26 cellular contexts compared by ENCODE assay signal in the genomic region with DNA sequence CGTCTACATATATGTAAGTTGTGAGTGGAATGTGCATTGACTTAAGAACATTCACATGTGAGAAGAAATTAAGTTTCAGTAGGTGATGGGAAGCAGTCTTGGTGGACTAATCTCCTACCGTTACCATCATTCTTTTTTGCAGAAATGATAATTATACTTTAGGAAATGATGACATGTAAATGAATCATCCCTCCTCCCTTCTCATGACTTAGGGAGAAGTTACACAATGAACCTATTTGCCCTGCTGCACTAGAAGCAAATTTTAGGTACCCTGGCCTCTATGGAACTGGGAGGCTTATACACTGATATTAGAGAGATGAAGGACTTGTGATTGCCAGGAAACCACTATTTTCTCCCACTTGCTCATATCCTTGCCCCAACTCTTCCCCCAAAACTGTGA.
A peak's percentile ranks its signal among the peaks of the same experiment; 100 is the strongest.
DNase-seq lines count a peak whose midpoint lies in the region; ATAC-seq and TF ChIP-seq lines count a peak whose summit lies in the region.
"Had no signal": no experiment of that assay in that cellular context is flagged by ENCODE, and none has a peak within 500 bp of the region (broad histone marks: within the 10 kb centered on the region; RNA-seq: fewer than 3 reads in every experiment).

No MANE protein-coding gene starts in this region.

- CTCF ChIA-PET in MCF 10A (lab: Yijun Ruan, JAX): no interaction called here
- CTCF ChIA-PET in activated CD4-positive, alpha-beta T cell treated with anti-CD3 and anti-CD28 coated beads for 36 hours (lab: Charles Lee): no interaction called here

- no peak overlapping the region for H3K27ac ChIP-seq in breast epithelium
- H3K27ac ChIP-seq: esophagus squamous epithelium, SJCRH30 had no signal

- H3K4me1 Mint-ChIP-seq in MCF 10A (ENCODE audit: insufficient read depth, unreplicated experiment): no peaks in the 10 kb centered on the region
- no peaks in the 10 kb centered on the region for H3K4me1 Mint-ChIP-seq in activated CD4-positive, alpha-beta T cell treated with anti-CD3 and anti-CD28 coated beads for 36 hours
- H3K4me1 Mint-ChIP-seq: activated naive CD8-positive, alpha-beta T cell treated with anti-CD3 and anti-CD28 coated beads, Interleukin-2, amount 10 ng/mL, durations not matched to agents 7 days and 5 days; stimulated activated effector memory CD8-positive, alpha-beta T cell treated with anti-CD3 and anti-CD28 coated beads, Interleukin-12 subunit alpha, Interleukin-12 subunit beta, amount 100 ng/mL, for 72 hours had no signal

- no peak for TF ChIP-seq CTCF in MCF 10A (IDR thresholded peaks at IDR 0.05; ENCODE audit: unreplicated experiment)
- no peak for TF ChIP-seq CTCF in breast epithelium (IDR thresholded peaks at IDR 0.05)
- TF ChIP-seq CTCF in fibroblast of pulmonary artery (IDR thresholded peaks at IDR 0.05; ENCODE audit: low read length, missing control alignments): no peak

- no peak for TF ChIP-seq POLR2A in breast epithelium (IDR thresholded peaks at IDR 0.05)

- no peak overlapping the region for H3K27ac Mint-ChIP-seq in MCF 10A (ENCODE audit: low read depth, unreplicated experiment)
- H3K27ac Mint-ChIP-seq in activated CD4-positive, alpha-beta T cell treated with anti-CD3 and anti-CD28 coated beads for 36 hours: no peak overlapping the region
- H3K27ac Mint-ChIP-seq: activated naive CD8-positive, alpha-beta T cell treated with anti-CD3 and anti-CD28 coated beads, Interleukin-2, amount 10 ng/mL, durations not matched to agents 7 days and 5 days; activated T-cell treated with anti-CD3 and anti-CD28 coated beads, Interleukin-2, amount 50 U/mL, for 24 hours; nephron; stimulated activated effector memory CD8-positive, alpha-beta T cell treated with anti-CD3 and anti-CD28 coated beads, Interleukin-12 subunit alpha, Interleukin-12 subunit beta, amount 100 ng/mL, for 72 hours; type B pancreatic cell; WTC11 had no signal

- no TSS peak for BruUV-seq in MCF 10A (replicated peaks; lab: Mats Ljungman, UMichigan)

- no peak overlapping the region for H3K9ac ChIP-seq in adipocyte (ENCODE audit: low read length)

- H3K36me3 ChIP-seq in breast epithelium (no peaks in the 10 kb centered on the region), adipocyte (ENCODE audit: control insufficient read depth, insufficient read depth, low read length, severe bottlenecking) (no peaks in the 10 kb centered on the region)
- H3K36me3 ChIP-seq: esophagus squamous epithelium, SJCRH30 had no signal

- POLR2A ChIA-PET in MCF 10A (lab: Yijun Ruan, JAX): interaction anchor here (0.6 kb wide), 1 partner anchor 1632 kb away, joined by 3 read pairs; no protein-coding TSS in a partner anchor
- POLR2A ChIA-PET in activated CD4-positive, alpha-beta T cell treated with anti-CD3 and anti-CD28 coated beads for 36 hours (lab: Charles Lee): no interaction called here

- H3K4me3 ChIP-seq in breast epithelium (no peak overlapping the region), adipocyte (ENCODE audit: low read length) (no peak overlapping the region), fibroblast of pulmonary artery (replicated peaks; ENCODE audit: low read depth, low read length) (no peak overlapping the region)
- H3K4me3 ChIP-seq: esophagus squamous epithelium, SJCRH30 had no signal

- intact Hi-C loops in MCF 10A (cut with micrococcal nuclease): no loop called here
- intact Hi-C loops in breast epithelium (cut with DNase I; ENCODE audit: low total_unique reads): no loop called here
- intact Hi-C loops in activated CD4-positive, alpha-beta T cell treated with anti-CD3 and anti-CD28 coated beads for 36 hours (cut with DNase I, micrococcal nuclease): no loop called here

- H3K36me3 Mint-ChIP-seq in MCF 10A (ENCODE audit: insufficient read depth, unreplicated experiment): no peaks in the 10 kb centered on the region
- no peaks in the 10 kb centered on the region for H3K36me3 Mint-ChIP-seq in activated CD4-positive, alpha-beta T cell treated with anti-CD3 and anti-CD28 coated beads for 36 hours (ENCODE audit: low read depth)
- H3K36me3 Mint-ChIP-seq: activated naive CD8-positive, alpha-beta T cell treated with anti-CD3 and anti-CD28 coated beads, Interleukin-2, amount 10 ng/mL, durations not matched to agents 7 days and 5 days; stimulated activated effector memory CD8-positive, alpha-beta T cell treated with anti-CD3 and anti-CD28 coated beads, Interleukin-12 subunit alpha, Interleukin-12 subunit beta, amount 100 ng/mL, for 72 hours; type B pancreatic cell had no signal

- H3K9me3 Mint-ChIP-seq in MCF 10A (ENCODE audit: unreplicated experiment): no peaks in the 10 kb centered on the region
- peaks cover 3% of the 10 kb centered on the region for H3K9me3 Mint-ChIP-seq in activated CD4-positive, alpha-beta T cell treated with anti-CD3 and anti-CD28 coated beads for 36 hours (ENCODE audit: low read depth)
- H3K9me3 Mint-ChIP-seq: nephron, type B pancreatic cell had no signal

- H3K4me1 ChIP-seq in breast epithelium: no peaks in the 10 kb centered on the region
- no peaks in the 10 kb centered on the region for H3K4me1 ChIP-seq in adipocyte (ENCODE audit: control insufficient read depth, insufficient read depth, low read length)
- H3K4me1 ChIP-seq: esophagus squamous epithelium had no signal

- DNase-seq in MCF 10A (ENCODE audit: unreplicated experiment) (peak; percentile 28), breast epithelium (ENCODE audit: low spot score in 2 of 2) (no peak), adipocyte (ENCODE audit: low read depth) (peak; percentile 9), fibroblast of pulmonary artery (ENCODE audit: low read depth) (peak; percentile 35), NCI-H526 treated with DMSO at 0.1 percent for 48 hours (lab: John Stamatoyannopoulos, UW) (no peak), putamen (ENCODE audit: low spot score) (no peak)
- DNase-seq in stimulated activated naive CD8-positive, alpha-beta T cell treated with anti-CD3 and anti-CD28 coated beads, Interleukin-15, Interleukin-2, amounts not matched to agents 100 U/mL and 50 U/mL, for 24 hours: no peak
- DNase-seq in activated CD4-positive, alpha-beta T cell treated with anti-CD3 and anti-CD28 coated beads for 36 hours: no peak
- DNase-seq: activated CD4-positive, alpha-beta T cell treated with anti-CD3 and anti-CD28 coated beads, Interleukin-2, amount 50 U/mL, for 1 hour; activated gamma-delta T cell; activated naive CD8-positive, alpha-beta T cell treated with anti-CD3 and anti-CD28 coated beads, Interleukin-2, amount 10 ng/mL, durations not matched to agents 7 days and 5 days; activated T-cell treated with anti-CD3 and anti-CD28 coated beads, Interleukin-2, amount 50 U/mL, for 24 hours; Calu3; caudate nucleus; DMS79 treated with DMSO at 0.1 percent for 48 hours; esophagus squamous epithelium; glutamatergic neuron; NCI-H1105; NCI-H187; NCI-H510A treated with DMSO at 0.1 percent for 48 hours; SJCRH30 had no signal

- no peaks in the 10 kb centered on the region for H3K9me3 ChIP-seq in breast epithelium
- no peaks in the 10 kb centered on the region for H3K9me3 ChIP-seq in adipocyte (ENCODE audit: control insufficient read depth, low read length)
- H3K9me3 ChIP-seq: esophagus squamous epithelium, SJCRH30 had no signal

- no peaks in the 10 kb centered on the region for H3K27me3 Mint-ChIP-seq in MCF 10A (ENCODE audit: insufficient read depth, unreplicated experiment)
- H3K27me3 Mint-ChIP-seq in activated CD4-positive, alpha-beta T cell treated with anti-CD3 and anti-CD28 coated beads for 36 hours: peaks cover 2% of the 10 kb centered on the region
- H3K27me3 Mint-ChIP-seq: activated naive CD8-positive, alpha-beta T cell treated with anti-CD3 and anti-CD28 coated beads, Interleukin-2, amount 10 ng/mL, durations not matched to agents 7 days and 5 days; activated T-cell treated with anti-CD3 and anti-CD28 coated beads, Interleukin-2, amount 50 U/mL, for 24 hours; type B pancreatic cell had no signal

- ATAC-seq in stimulated activated naive CD8-positive, alpha-beta T cell treated with anti-CD3 and anti-CD28 coated beads, Interleukin-15, Interleukin-2, amounts not matched to agents 100 U/mL and 50 U/mL, for 24 hours: no peak
- no peak for ATAC-seq in activated CD4-positive, alpha-beta T cell treated with anti-CD3 and anti-CD28 coated beads for 36 hours
- ATAC-seq: Panc1; stimulated activated effector memory CD8-positive, alpha-beta T cell treated with anti-CD3 and anti-CD28 coated beads, Interleukin-12 subunit alpha, Interleukin-12 subunit beta, amount 100 ng/mL, for 72 hours; WTC11 had no signal

- H3K27me3 ChIP-seq in breast epithelium (no peaks in the 10 kb centered on the region), adipocyte (replicated peaks; ENCODE audit: control insufficient read depth, insufficient read depth, low read length) (no peaks in the 10 kb centered on the region)
- H3K27me3 ChIP-seq: esophagus squamous epithelium, SJCRH30 had no signal

- no peak overlapping the region for H3K4me3 Mint-ChIP-seq in MCF 10A (ENCODE audit: unreplicated experiment)
- no peak overlapping the region for H3K4me3 Mint-ChIP-seq in activated CD4-positive, alpha-beta T cell treated with anti-CD3 and anti-CD28 coated beads for 36 hours
- H3K4me3 Mint-ChIP-seq: activated naive CD8-positive, alpha-beta T cell treated with anti-CD3 and anti-CD28 coated beads, Interleukin-2, amount 10 ng/mL, durations not matched to agents 7 days and 5 days; activated T-cell treated with anti-CD3 and anti-CD28 coated beads, Interleukin-2, amount 50 U/mL, for 24 hours; nephron; stimulated activated effector memory CD8-positive, alpha-beta T cell treated with anti-CD3 and anti-CD28 coated beads, Interleukin-12 subunit alpha, Interleukin-12 subunit beta, amount 100 ng/mL, for 72 hours; type B pancreatic cell; WTC11 had no signal

Comparison
In these comparisons a context has a peak if more than half of its experiments do, and no peak if none do; other contexts are left out.
1. DNase-seq: peak in MCF 10A (single experiment), adipocyte (single experiment) and fibroblast of pulmonary artery (single experiment); none in breast epithelium (0 of 2), stimulated activated naive CD8-positive, alpha-beta T cell treated with anti-CD3 and anti-CD28 coated beads, Interleukin-15, Interleukin-2, amounts not matched to agents 100 U/mL and 50 U/mL, for 24 hours (single experiment), activated CD4-positive, alpha-beta T cell treated with anti-CD3 and anti-CD28 coated beads for 36 hours (single experiment), NCI-H526 treated with DMSO at 0.1 percent for 48 hours (single experiment) and putamen (single experiment).